Comparison of ENCODE assay signal across 19 cellular contexts in genomic region chr2:241463276-241464135, GRCh38. TPM values are rescaled to one million over a fixed set of nuclear protein-coding genes. Genes with fewer than 3 reads are reported as not detected.
A peak's percentile ranks its signal among the peaks of the same experiment; 100 is the strongest.
DNase-seq lines count a peak whose midpoint lies in the region; ATAC-seq and TF ChIP-seq lines count a peak whose summit lies in the region.
"Had no signal": no experiment of that assay in that cellular context is flagged by ENCODE, and none has a peak within 500 bp of the region (broad histone marks: within the 10 kb centered on the region; RNA-seq: fewer than 3 reads in every experiment).

No MANE protein-coding gene starts in this region.

- ATAC-seq in HG03196 (IDR thresholded peaks at IDR 0.05; ENCODE audit: unreplicated experiment) (no peak), heart right ventricle (no peak)
- ATAC-seq: CD8-positive, alpha-beta T cell; GM12878; HCT116; Right ventricle myocardium inferior had no signal

- H3K27me3 ChIP-seq in trophoblast cell (ENCODE audit: insufficient read depth, low read length) (no peaks in the 10 kb centered on the region), BE2C (no peaks in the 10 kb centered on the region), heart right ventricle (no peaks in the 10 kb centered on the region)

- H3K9me3 ChIP-seq in trophoblast cell (ENCODE audit: insufficient read depth, low read depth, low read length): peaks cover 4% of the 10 kb centered on the region
- H3K9me3 ChIP-seq in BE2C: no peaks in the 10 kb centered on the region
- no peaks in the 10 kb centered on the region for H3K9me3 ChIP-seq in heart right ventricle
- H3K9me3 ChIP-seq: Caco-2 had no signal

- no peaks in the 10 kb centered on the region for H3K79me1 ChIP-seq in trophoblast cell (ENCODE audit: low read length)

- H3K4me1 ChIP-seq in trophoblast cell (ENCODE audit: control insufficient read depth in 1 of 2, insufficient read depth in 2 of 2, low read length in 2 of 2) (no peaks in the 10 kb centered on the region), BE2C (no peaks in the 10 kb centered on the region), heart right ventricle (no peaks in the 10 kb centered on the region)
- H3K4me1 ChIP-seq: Caco-2 had no signal

- no peak overlapping the region for H2BK12ac ChIP-seq in trophoblast cell (ENCODE audit: low read length)

- H3K36me3 ChIP-seq in trophoblast cell (ENCODE audit: control insufficient read depth in 1 of 2, insufficient read depth in 2 of 2, low read length in 2 of 2) (peaks cover 0 to 3% of the 10 kb centered on the region in 2 experiments), BE2C (no peaks in the 10 kb centered on the region), heart right ventricle (peaks cover 0 to 36% (median 0%) of the 10 kb centered on the region in 9 donors)

- TF ChIP-seq CTCF in BE2C (IDR thresholded peaks at IDR 0.05; ENCODE audit: low read depth, low read length) (no peak), heart right ventricle (IDR thresholded peaks at IDR 0.05) (no peak)

- H3K9ac ChIP-seq in trophoblast cell (ENCODE audit: low read length): no peak overlapping the region

- H2BK5ac ChIP-seq in trophoblast cell (ENCODE audit: low read depth, low read length, poor library complexity): no peak overlapping the region

- no CpG with 5 or more reads among the region's 18 CpGs for WGBS in trophoblast cell (ENCODE audit: extremely low coverage, insufficient coverage, insufficient read length)
- WGBS in heart right ventricle, 2 donors: 88 to 90% methylated on average over 18 of the region's 18 CpGs

- DNase-seq in Ammon's horn (ENCODE audit: low spot score) (peak; percentile 23), myocyte (ENCODE audit: low read depth) (peak; percentile 71), trophoblast cell (no peak), BE2C (no peak), NCI-H1694 treated with DMSO at 0.1 percent for 48 hours (lab: John Stamatoyannopoulos, UW) (no peak), heart right ventricle (no peak)
- DNase-seq: C1 segment of cervical spinal cord; Caco-2; CD8-positive, alpha-beta T cell; KBM-7; MM.1S; NCI-H2029 treated with DMSO at 0.1 percent for 48 hours; NCI-H526 treated with DMSO at 0.1 percent for 48 hours; PC-9 had no signal

- no peak overlapping the region for H3K23ac ChIP-seq in trophoblast cell (ENCODE audit: low read length)

- H3K4me3 ChIP-seq in trophoblast cell (ENCODE audit: low read depth, low read length) (peak overlapping the region; percentile 30), BE2C (ENCODE audit: low read depth, low read length) (no peak overlapping the region), heart right ventricle (no peak overlapping the region)
- H3K4me3 ChIP-seq: GM12878, PC-9 had no signal

- no peak overlapping the region for H4K91ac ChIP-seq in trophoblast cell (ENCODE audit: low read depth, low read length)

- H3K79me2 ChIP-seq in trophoblast cell (ENCODE audit: control insufficient read depth, insufficient read depth, low read length, poor library complexity): no peaks in the 10 kb centered on the region

- H4K8ac ChIP-seq in trophoblast cell (ENCODE audit: low read depth, low read length): no peak overlapping the region

- H2AK5ac ChIP-seq in trophoblast cell (ENCODE audit: low read length): no peak overlapping the region

- intact Hi-C loops in heart right ventricle (cut with DNase I): loop anchor here in 1 of 10 donors (10.0 kb wide), 1 partner anchor 589 kb away; no protein-coding TSS in a partner anchor

- H2BK120ac ChIP-seq in trophoblast cell (ENCODE audit: insufficient read depth, low read length, poor library complexity): no peak overlapping the region

- no peak overlapping the region for H3K4me2 ChIP-seq in trophoblast cell (ENCODE audit: low read length)
- H3K4me2 ChIP-seq: PC-9 had no signal

- no peak overlapping the region for H4K12ac ChIP-seq in trophoblast cell (ENCODE audit: low read depth, low read length)

- no peak overlapping the region for H3K18ac ChIP-seq in trophoblast cell (ENCODE audit: low read length)

- H3K4ac ChIP-seq in trophoblast cell (ENCODE audit: low read depth, low read length): no peak overlapping the region

- H3K27ac ChIP-seq in angular gyrus (ENCODE audit: low read depth, low read length): peak overlapping the region; percentile 31
- H3K27ac ChIP-seq in trophoblast cell (ENCODE audit: low read depth, low read length): no peak overlapping the region
- no peak overlapping the region for H3K27ac ChIP-seq in heart right ventricle
- H3K27ac ChIP-seq: PC-9 had no signal

- H3K14ac ChIP-seq in trophoblast cell (ENCODE audit: low read length): no peak overlapping the region

- no peak overlapping the region for H2AFZ ChIP-seq in trophoblast cell (ENCODE audit: insufficient read depth, low read length, poor library complexity)
- H2AFZ ChIP-seq: PC-9 had no signal

RNA-seq across cellular contexts. Expression of gene STK25, which starts 44.9 kb away (rescaled TPM):
- total RNA-seq in myocyte: 565 and 642 TPM in 2 replicates
- polyA plus RNA-seq in myocyte (2012): 278 TPM
- polyA plus RNA-seq in trophoblast cell (2013): 96.3 and 98.3 TPM in 2 replicates
- polyA plus RNA-seq in BE2C (2012; ENCODE audit: insufficient read depth, insufficient read length, low read depth): 378 TPM
- total RNA-seq in heart right ventricle: 100 to 1,000 TPM in 1 of 10 donors, 10 to 100 TPM in 9; 66.1 to 104 (median 81.9) TPM
- polyA plus RNA-seq in heart right ventricle: 100 to 1,000 TPM; 129 to 147 TPM

Comparison
In these comparisons a context has a peak if more than half of its experiments do, and no peak if none do; other contexts are left out.
1. DNase-seq: peak in Ammon's horn (single experiment) and myocyte (single experiment); none in trophoblast cell (0 of 2), BE2C (single experiment), NCI-H1694 treated with DMSO at 0.1 percent for 48 hours (single experiment) and heart right ventricle (0 of 2).